Comparison of ENCODE assay signal across 8 cellular contexts in genomic region chr4:155667538-155668511, GRCh38. TPM values are rescaled to one million over a fixed set of nuclear protein-coding genes. Genes with fewer than 3 reads are reported as not detected.
DNase-seq lines count a peak whose midpoint lies in the region; ATAC-seq, FAIRE-seq and TF ChIP-seq lines count a peak whose summit lies in the region.

No MANE protein-coding gene starts in this region.

- ATAC-seq in GM18873 (IDR thresholded peaks at IDR 0.05; ENCODE audit: low FRiP score, unreplicated experiment) (peak; percentile 36), HG03066 (IDR thresholded peaks at IDR 0.05; ENCODE audit: low read depth, unreplicated experiment) (peak; percentile 49)
- ATAC-seq in stimulated activated naive CD8-positive, alpha-beta T cell treated with anti-CD3 and anti-CD28 coated beads, Interleukin-15, Interleukin-2, amounts not matched to agents 100 U/mL and 50 U/mL, for 24 hours, result peak; percentile 42

- H3K4me3 ChIP-seq in BJ (ENCODE audit: low read depth, low read length), result peak overlapping the region; percentile 48
- H3K4me3 ChIP-seq in coronary artery, result peak overlapping the region; percentile 96

- H3K27me3 ChIP-seq in BJ (ENCODE audit: control insufficient read depth, insufficient read depth, low read length), result peaks cover 8% of the 10 kb centered on the region

- no peaks in the 10 kb centered on the region for H3K36me3 ChIP-seq in BJ (ENCODE audit: control insufficient read depth, insufficient read depth, low read length)

- CTCF ChIA-PET in BJ (lab: Yijun Ruan, JAX), result no interaction called here

- H3K27ac ChIP-seq in coronary artery, result peak overlapping the region; percentile 92 to 94

- no peak for FAIRE-seq in RCC 7860 (lab: Jason Lieb, UNC)

- DNase-seq in BJ (ENCODE audit: low read depth), result no peak
- peak; percentile 17 for DNase-seq in RCC 7860 (ENCODE audit: low spot score)
- DNase-seq in coronary artery (ENCODE audit: low spot score), result peak; percentile 77
- peak; percentile 84 for DNase-seq in left kidney (ENCODE audit: low read depth, low spot score)
- peak; percentile 17 for DNase-seq in stimulated activated naive CD8-positive, alpha-beta T cell treated with anti-CD3 and anti-CD28 coated beads, Interleukin-15, Interleukin-2, amounts not matched to agents 100 U/mL and 50 U/mL, for 24 hours
- no peak for DNase-seq in DMS114 treated with DMSO at 0.1 percent for 48 hours (lab: John Stamatoyannopoulos, UW; ENCODE audit: unreplicated experiment)

- POLR2A ChIA-PET in BJ (lab: Charles Lee), result no interaction called here

- TF ChIP-seq CTCF in BJ (IDR thresholded peaks at IDR 0.05; ENCODE audit: insufficient read depth, low read depth, low read length) (no peak), coronary artery (IDR thresholded peaks at IDR 0.05) (no peak)

RNA-seq across cellular contexts. Expression of gene GUCY1A1, which starts 1.2 kb away (rescaled TPM):
- polyA plus RNA-seq in BJ (2011; rRNA removed), result 0.23 and 0.38 TPM in 2 replicates
- polyA minus RNA-seq in BJ (2011; rRNA and poly(A)+ RNA removed), result 0.14 and 0.21 TPM in 2 replicates

Comparison
In these comparisons a context has a peak if more than half of its experiments do, and no peak if none do; other contexts are left out.
1. DNase-seq: peak in RCC 7860 (single experiment), coronary artery (single experiment), left kidney (single experiment) and stimulated activated naive CD8-positive, alpha-beta T cell treated with anti-CD3 and anti-CD28 coated beads, Interleukin-15, Interleukin-2, amounts not matched to agents 100 U/mL and 50 U/mL, for 24 hours (single experiment); none in BJ (single experiment) and DMS114 treated with DMSO at 0.1 percent for 48 hours (single experiment).
2. Peak in every context shown above with its lines, with median percentiles within 50 percentile points of each other: ATAC-seq.